In the genomic region with DNA sequence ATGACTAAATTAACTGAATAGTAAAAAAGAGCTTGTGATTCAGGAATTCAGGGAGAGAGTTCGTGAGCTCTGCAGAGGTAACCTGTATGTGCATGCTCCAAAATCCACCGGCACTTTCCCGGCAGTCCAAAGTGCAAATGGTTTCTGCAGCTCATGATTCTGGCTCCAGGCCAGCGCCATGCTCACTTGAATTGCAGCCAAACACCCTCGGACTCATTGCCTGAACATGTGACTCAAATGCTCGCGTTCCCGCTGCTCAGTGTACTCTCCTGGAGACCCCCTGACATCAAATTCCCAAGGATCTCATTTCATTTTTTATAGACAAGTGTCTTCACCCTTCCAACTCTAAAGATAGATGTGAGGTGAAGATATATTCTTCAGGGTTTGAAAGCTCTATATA, we compare ENCODE assay signal across 8 cellular contexts.
DNase-seq lines count a peak whose midpoint lies in the region; ATAC-seq and TF ChIP-seq lines count a peak whose summit lies in the region.

No MANE protein-coding gene starts in this region.

- ATAC-seq in HG03045 (IDR thresholded peaks at IDR 0.05; ENCODE audit: unreplicated experiment) (no peak), HG02884 (IDR thresholded peaks at IDR 0.05; ENCODE audit: unreplicated experiment) (no peak), HG03439 (IDR thresholded peaks at IDR 0.05; ENCODE audit: unreplicated experiment) (no peak)

- peaks cover 0 to 17% (median 11%) of the 10 kb centered on the region in 4 donors for H3K4me1 ChIP-seq in tibial artery

- H3K9me3 ChIP-seq in tibial artery = no peaks in the 10 kb centered on the region

- H3K36me3 ChIP-seq in tibial artery = no peaks in the 10 kb centered on the region

- no peaks in the 10 kb centered on the region for H3K27me3 ChIP-seq in tibial artery

- TF ChIP-seq CTCF in VCaP (conservative IDR thresholded peaks at IDR 0.05) = no peak
- TF ChIP-seq CTCF in tibial artery (IDR thresholded peaks at IDR 0.05) = no peak

- H3K27ac ChIP-seq in VCaP (peak overlapping the region; percentile 96), tibial artery (no peak overlapping the region)

- DNase-seq in NCI-H1105 (lab: John Stamatoyannopoulos, UW) (peak; percentile 66), hypothalamus (lab: John Stamatoyannopoulos, UW) (peak in 34 of 51 donors; percentile 1 to 73 (median 16)), tibial artery (peak; percentile 30 to 73), GOT3 (lab: John Stamatoyannopoulos, UW) (no peak)

- intact Hi-C loops in tibial artery (cut with DNase I; ENCODE audit: low total_unique reads) = no loop called here

- H3K4me3 ChIP-seq in tibial artery = no peak overlapping the region
